1 cellular context compared by ENCODE assay signal in the genomic region with DNA sequence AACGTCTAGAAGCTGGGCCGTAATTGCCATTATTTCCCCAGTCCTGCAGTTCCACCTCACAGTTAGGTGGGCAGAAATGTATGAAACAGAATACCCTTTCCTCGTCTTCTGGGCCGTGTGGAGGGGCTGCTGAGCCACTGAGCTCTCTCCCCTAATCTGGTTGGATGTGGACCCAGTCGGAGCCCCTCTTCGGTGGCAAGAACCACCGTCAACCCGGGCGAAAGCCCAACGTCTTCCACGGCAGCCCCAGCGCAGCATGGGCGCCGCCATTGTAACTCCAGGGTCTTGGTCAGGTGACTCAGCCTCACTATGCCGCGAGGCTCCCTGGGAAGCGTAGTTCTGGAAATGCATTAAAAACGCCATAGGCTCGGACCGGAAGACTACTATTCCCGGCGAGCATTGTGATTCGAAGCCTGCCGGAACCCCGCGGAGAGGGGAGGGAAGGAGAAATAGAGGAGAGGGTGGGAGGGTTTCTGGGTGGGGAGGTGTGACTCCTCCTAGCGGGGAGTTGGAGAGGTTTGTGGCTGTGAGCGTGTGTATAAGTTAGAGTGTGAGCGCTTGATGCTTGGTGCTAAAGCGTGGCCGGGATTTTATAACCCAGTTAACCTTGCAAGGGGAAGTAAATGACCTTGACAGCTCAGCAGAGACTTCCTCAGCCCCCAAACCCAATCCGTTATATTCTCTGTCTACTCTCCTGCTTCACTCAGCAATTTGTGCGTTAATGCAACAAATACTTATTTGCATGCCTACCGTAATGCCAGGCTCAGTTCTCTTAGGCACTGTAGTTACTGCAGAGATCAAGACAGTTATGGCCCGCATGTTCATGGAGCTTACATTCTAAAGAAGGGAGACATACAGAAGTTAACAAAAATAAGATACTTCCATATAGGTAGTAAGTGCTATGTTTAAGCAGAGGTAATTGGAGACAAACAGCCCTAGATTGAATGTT.
A peak's percentile ranks its signal among the peaks of the same experiment; 100 is the strongest.
TF ChIP-seq lines count a peak whose summit lies in the region.

A gene with protein sequence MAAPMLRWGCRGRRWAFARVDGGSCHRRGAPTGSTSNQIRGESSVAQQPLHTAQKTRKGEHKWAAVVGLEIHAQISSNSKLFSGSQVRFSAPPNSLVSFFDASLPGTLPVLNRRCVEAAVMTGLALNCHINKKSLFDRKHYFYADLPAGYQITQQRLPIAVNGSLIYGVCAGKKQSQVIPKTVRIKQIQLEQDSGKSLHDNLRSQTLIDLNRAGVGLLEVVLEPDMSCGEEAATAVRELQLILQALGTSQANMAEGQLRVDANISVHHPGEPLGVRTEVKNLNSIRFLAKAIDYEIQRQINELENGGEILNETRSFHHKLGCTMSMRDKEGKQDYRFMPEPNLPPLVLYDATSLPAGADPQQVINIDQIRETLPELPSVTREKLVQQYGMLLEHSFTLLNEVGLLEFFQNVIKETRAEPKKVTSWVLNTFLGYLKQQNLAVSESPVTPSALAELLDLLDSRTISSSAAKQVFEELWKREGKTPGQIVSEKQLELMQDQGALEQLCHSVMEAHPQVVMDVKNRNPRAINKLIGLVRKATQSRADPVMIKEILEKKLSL (minus strand): TSS at position 295 of the 949 bp plus-strand sequence. CDS start 25 bp downstream, at position 270.

TF ChIP-seq in HepG2, 621 proteins besides CTCF, POLR2A, EP300 and RAD21 (continued from another document and continues in another):
- TF ChIP-seq ETV5 (CRISPR knock-in tag; IDR thresholded peaks at IDR 0.05; ENCODE audit: borderline replicate concordance) (no peak), MBNL3 (CRISPR knock-in tag; conservative IDR thresholded peaks at IDR 0.05) (no peak), PHF8 (CRISPR knock-in tag; IDR thresholded peaks at IDR 0.05) (peak; percentile 81), ZNF484 (CRISPR knock-in tag; IDR thresholded peaks at IDR 0.05; ENCODE audit: borderline replicate concordance, low read depth) (no peak), RARG (CRISPR knock-in tag; IDR thresholded peaks at IDR 0.05; ENCODE audit: low read depth) (no peak), ZNF569 (CRISPR knock-in tag; IDR thresholded peaks at IDR 0.05; ENCODE audit: borderline replicate concordance) (no peak), TOPORS (CRISPR knock-in tag; IDR thresholded peaks at IDR 0.05) (no peak), MEIS1 (CRISPR knock-in tag; IDR thresholded peaks at IDR 0.05; ENCODE audit: borderline replicate concordance) (no peak), SCMH1 (CRISPR knock-in tag; IDR thresholded peaks at IDR 0.05; ENCODE audit: borderline replicate concordance) (no peak), KMT2A (CRISPR knock-in tag; IDR thresholded peaks at IDR 0.05) (no peak), ZNF891 (CRISPR knock-in tag; IDR thresholded peaks at IDR 0.05) (no peak), NKX3-1 (CRISPR knock-in tag; IDR thresholded peaks at IDR 0.05) (no peak; the same call in 1 of the 2 replicates), ZNF446 (CRISPR knock-in tag; IDR thresholded peaks at IDR 0.05) (no peak), WIZ (CRISPR knock-in tag; IDR thresholded peaks at IDR 0.05) (no peak), ZNF605 (CRISPR knock-in tag; IDR thresholded peaks at IDR 0.05) (peak; percentile 44; the same call in 1 of the 2 replicates), TAF1 (CRISPR knock-in tag; IDR thresholded peaks at IDR 0.05) (peak; percentile 76; the same call in 1 of the 2 replicates), ZNF496 (CRISPR knock-in tag; IDR thresholded peaks at IDR 0.05; ENCODE audit: insufficient replicate concordance) (no peak), SALL2 (CRISPR knock-in tag; IDR thresholded peaks at IDR 0.05) (no peak), REXO4 (CRISPR knock-in tag; IDR thresholded peaks at IDR 0.05; ENCODE audit: borderline replicate concordance) (no peak), NCOA5 (CRISPR knock-in tag; IDR thresholded peaks at IDR 0.05) (no peak), HMG20A (CRISPR knock-in tag; IDR thresholded peaks at IDR 0.05; ENCODE audit: borderline replicate concordance) (no peak), REPIN1 (CRISPR knock-in tag; IDR thresholded peaks at IDR 0.05; ENCODE audit: borderline replicate concordance, low read depth) (no peak; the same call in 1 of the 2 replicates), PHB2 (IDR thresholded peaks at IDR 0.05; ENCODE audit: partially characterized antibody) (no peak), ZNF567 (CRISPR knock-in tag; IDR thresholded peaks at IDR 0.05; ENCODE audit: borderline replicate concordance) (no peak), EHMT2 (IDR thresholded peaks at IDR 0.05; ENCODE audit: borderline replicate concordance, low read depth, low read length) (no peak; the same call in 1 of the 2 replicates), RBAK (CRISPR knock-in tag; IDR thresholded peaks at IDR 0.05) (no peak), ZFAT (CRISPR knock-in tag; conservative IDR thresholded peaks at IDR 0.05) (no peak), ZSCAN31 (CRISPR knock-in tag; IDR thresholded peaks at IDR 0.05; ENCODE audit: low read depth) (0 out of 2 replicates have a peak, but pooled peaks have one; percentile 32)
- TF ChIP-seq, protein P1, sequence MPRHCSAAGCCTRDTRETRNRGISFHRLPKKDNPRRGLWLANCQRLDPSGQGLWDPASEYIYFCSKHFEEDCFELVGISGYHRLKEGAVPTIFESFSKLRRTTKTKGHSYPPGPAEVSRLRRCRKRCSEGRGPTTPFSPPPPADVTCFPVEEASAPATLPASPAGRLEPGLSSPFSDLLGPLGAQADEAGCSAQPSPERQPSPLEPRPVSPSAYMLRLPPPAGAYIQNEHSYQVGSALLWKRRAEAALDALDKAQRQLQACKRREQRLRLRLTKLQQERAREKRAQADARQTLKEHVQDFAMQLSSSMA (CRISPR knock-in tag; IDR thresholded peaks at IDR 0.05): no peak
- TF ChIP-seq, protein P2, sequence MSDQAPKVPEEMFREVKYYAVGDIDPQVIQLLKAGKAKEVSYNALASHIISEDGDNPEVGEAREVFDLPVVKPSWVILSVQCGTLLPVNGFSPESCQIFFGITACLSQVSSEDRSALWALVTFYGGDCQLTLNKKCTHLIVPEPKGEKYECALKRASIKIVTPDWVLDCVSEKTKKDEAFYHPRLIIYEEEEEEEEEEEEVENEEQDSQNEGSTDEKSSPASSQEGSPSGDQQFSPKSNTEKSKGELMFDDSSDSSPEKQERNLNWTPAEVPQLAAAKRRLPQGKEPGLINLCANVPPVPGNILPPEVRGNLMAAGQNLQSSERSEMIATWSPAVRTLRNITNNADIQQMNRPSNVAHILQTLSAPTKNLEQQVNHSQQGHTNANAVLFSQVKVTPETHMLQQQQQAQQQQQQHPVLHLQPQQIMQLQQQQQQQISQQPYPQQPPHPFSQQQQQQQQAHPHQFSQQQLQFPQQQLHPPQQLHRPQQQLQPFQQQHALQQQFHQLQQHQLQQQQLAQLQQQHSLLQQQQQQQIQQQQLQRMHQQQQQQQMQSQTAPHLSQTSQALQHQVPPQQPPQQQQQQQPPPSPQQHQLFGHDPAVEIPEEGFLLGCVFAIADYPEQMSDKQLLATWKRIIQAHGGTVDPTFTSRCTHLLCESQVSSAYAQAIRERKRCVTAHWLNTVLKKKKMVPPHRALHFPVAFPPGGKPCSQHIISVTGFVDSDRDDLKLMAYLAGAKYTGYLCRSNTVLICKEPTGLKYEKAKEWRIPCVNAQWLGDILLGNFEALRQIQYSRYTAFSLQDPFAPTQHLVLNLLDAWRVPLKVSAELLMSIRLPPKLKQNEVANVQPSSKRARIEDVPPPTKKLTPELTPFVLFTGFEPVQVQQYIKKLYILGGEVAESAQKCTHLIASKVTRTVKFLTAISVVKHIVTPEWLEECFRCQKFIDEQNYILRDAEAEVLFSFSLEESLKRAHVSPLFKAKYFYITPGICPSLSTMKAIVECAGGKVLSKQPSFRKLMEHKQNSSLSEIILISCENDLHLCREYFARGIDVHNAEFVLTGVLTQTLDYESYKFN (CRISPR knock-in tag; conservative IDR thresholded peaks at IDR 0.05): no peak
- TF ChIP-seq, protein P3, sequence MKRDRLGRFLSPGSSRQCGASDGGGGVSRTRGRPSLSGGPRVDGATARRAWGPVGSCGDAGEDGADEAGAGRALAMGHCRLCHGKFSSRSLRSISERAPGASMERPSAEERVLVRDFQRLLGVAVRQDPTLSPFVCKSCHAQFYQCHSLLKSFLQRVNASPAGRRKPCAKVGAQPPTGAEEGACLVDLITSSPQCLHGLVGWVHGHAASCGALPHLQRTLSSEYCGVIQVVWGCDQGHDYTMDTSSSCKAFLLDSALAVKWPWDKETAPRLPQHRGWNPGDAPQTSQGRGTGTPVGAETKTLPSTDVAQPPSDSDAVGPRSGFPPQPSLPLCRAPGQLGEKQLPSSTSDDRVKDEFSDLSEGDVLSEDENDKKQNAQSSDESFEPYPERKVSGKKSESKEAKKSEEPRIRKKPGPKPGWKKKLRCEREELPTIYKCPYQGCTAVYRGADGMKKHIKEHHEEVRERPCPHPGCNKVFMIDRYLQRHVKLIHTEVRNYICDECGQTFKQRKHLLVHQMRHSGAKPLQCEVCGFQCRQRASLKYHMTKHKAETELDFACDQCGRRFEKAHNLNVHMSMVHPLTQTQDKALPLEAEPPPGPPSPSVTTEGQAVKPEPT (CRISPR knock-in tag; IDR thresholded peaks at IDR 0.05; ENCODE audit: low read depth): no peak
- TF ChIP-seq, protein P4, sequence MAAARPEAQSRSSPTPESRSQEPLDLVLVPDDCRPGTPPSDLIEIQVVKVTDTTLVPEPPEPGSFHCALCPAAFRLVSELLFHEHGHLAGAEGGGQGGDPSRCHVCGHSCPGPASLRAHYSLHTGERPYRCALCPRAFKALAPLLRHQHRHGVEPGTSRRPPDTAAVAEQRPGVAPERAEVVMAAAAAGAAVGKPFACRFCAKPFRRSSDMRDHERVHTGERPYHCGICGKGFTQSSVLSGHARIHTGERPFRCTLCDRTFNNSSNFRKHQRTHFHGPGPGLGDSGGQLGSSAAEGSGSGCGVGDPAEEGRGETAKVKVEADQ (CRISPR knock-in tag; IDR thresholded peaks at IDR 0.05; ENCODE audit: borderline replicate concordance): no peak
- TF ChIP-seq, protein P5, sequence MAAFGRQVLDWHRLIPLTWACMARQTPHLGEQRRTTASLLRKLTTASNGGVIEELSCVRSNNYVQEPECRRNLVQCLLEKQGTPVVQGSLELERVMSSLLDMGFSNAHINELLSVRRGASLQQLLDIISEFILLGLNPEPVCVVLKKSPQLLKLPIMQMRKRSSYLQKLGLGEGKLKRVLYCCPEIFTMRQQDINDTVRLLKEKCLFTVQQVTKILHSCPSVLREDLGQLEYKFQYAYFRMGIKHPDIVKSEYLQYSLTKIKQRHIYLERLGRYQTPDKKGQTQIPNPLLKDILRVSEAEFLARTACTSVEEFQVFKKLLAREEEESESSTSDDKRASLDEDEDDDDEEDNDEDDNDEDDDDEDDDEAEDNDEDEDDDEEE (CRISPR knock-in tag; IDR thresholded peaks at IDR 0.05): no peak
- TF ChIP-seq, protein P6, sequence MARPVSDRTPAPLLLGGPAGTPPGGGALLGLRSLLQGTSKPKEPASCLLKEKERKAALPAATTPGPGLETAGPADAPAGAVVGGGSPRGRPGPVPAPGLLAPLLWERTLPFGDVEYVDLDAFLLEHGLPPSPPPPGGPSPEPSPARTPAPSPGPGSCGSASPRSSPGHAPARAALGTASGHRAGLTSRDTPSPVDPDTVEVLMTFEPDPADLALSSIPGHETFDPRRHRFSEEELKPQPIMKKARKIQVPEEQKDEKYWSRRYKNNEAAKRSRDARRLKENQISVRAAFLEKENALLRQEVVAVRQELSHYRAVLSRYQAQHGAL (CRISPR knock-in tag; IDR thresholded peaks at IDR 0.05; ENCODE audit: not compliant biosample characterization): no peak
- TF ChIP-seq, protein P7, sequence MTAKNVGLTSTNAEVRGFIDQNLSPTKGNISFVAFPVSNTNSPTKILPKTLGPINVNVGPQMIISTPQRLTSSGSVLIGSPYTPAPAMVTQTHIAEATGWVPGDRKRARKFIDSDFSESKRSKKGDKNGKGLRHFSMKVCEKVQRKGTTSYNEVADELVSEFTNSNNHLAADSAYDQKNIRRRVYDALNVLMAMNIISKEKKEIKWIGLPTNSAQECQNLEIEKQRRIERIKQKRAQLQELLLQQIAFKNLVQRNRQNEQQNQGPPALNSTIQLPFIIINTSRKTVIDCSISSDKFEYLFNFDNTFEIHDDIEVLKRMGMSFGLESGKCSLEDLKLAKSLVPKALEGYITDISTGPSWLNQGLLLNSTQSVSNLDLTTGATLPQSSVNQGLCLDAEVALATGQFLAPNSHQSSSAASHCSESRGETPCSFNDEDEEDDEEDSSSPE (CRISPR knock-in tag; IDR thresholded peaks at IDR 0.05): no peak
- TF ChIP-seq, protein P8, sequence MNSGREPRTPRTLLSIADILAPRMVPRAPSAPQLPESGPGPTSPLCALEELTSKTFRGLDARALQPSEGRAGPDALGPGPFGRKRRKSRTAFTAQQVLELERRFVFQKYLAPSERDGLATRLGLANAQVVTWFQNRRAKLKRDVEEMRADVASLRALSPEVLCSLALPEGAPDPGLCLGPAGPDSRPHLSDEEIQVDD (CRISPR knock-in tag; IDR thresholded peaks at IDR 0.05; ENCODE audit: borderline replicate concordance): no peak
- TF ChIP-seq, protein P9, sequence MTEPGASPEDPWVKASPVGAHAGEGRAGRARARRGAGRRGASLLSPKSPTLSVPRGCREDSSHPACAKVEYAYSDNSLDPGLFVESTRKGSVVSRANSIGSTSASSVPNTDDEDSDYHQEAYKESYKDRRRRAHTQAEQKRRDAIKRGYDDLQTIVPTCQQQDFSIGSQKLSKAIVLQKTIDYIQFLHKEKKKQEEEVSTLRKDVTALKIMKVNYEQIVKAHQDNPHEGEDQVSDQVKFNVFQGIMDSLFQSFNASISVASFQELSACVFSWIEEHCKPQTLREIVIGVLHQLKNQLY (CRISPR knock-in tag; IDR thresholded peaks at IDR 0.05): no peak
- TF ChIP-seq, protein P10, sequence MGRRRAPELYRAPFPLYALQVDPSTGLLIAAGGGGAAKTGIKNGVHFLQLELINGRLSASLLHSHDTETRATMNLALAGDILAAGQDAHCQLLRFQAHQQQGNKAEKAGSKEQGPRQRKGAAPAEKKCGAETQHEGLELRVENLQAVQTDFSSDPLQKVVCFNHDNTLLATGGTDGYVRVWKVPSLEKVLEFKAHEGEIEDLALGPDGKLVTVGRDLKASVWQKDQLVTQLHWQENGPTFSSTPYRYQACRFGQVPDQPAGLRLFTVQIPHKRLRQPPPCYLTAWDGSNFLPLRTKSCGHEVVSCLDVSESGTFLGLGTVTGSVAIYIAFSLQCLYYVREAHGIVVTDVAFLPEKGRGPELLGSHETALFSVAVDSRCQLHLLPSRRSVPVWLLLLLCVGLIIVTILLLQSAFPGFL (CRISPR knock-in tag; IDR thresholded peaks at IDR 0.05): no peak
- TF ChIP-seq, protein P11, sequence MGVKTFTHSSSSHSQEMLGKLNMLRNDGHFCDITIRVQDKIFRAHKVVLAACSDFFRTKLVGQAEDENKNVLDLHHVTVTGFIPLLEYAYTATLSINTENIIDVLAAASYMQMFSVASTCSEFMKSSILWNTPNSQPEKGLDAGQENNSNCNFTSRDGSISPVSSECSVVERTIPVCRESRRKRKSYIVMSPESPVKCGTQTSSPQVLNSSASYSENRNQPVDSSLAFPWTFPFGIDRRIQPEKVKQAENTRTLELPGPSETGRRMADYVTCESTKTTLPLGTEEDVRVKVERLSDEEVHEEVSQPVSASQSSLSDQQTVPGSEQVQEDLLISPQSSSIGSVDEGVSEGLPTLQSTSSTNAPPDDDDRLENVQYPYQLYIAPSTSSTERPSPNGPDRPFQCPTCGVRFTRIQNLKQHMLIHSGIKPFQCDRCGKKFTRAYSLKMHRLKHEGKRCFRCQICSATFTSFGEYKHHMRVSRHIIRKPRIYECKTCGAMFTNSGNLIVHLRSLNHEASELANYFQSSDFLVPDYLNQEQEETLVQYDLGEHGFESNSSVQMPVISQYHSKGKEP (CRISPR knock-in tag; IDR thresholded peaks at IDR 0.05): no peak
